ENCODE assay signal across 2 cellular contexts in genomic region chr20:31680286-31681127, GRCh38.
TF ChIP-seq lines count a peak whose summit lies in the region.

No MANE protein-coding gene starts in this region.

TF ChIP-seq in A549, 52 proteins besides CTCF, POLR2A, EP300 and RAD21:
- no peak for TF ChIP-seq POLR2AphosphoS2 (conservative IDR thresholded peaks at IDR 0.05; ENCODE audit: low read length)
- TF ChIP-seq CHD4 (IDR thresholded peaks at IDR 0.05; ENCODE audit: borderline replicate concordance): no peak
- no peak for TF ChIP-seq GATA3 (IDR thresholded peaks at IDR 0.05; ENCODE audit: borderline replicate concordance)
- no peak for TF ChIP-seq SREBF2 (IDR thresholded peaks at IDR 0.05)
- TF ChIP-seq JUN (IDR thresholded peaks at IDR 0.05): no peak
- TF ChIP-seq SMC3 (IDR thresholded peaks at IDR 0.05): no peak
- TF ChIP-seq CBX2 (IDR thresholded peaks at IDR 0.05; ENCODE audit: borderline replicate concordance, low read depth): no peak
- TF ChIP-seq ZSCAN20 (CRISPR knock-in tag; IDR thresholded peaks at IDR 0.05): no peak
- no peak for TF ChIP-seq MYC (IDR thresholded peaks at IDR 0.05; ENCODE audit: borderline replicate concordance, low read length)
- TF ChIP-seq PHF8 (IDR thresholded peaks at IDR 0.05; ENCODE audit: borderline replicate concordance, low read depth): no peak
- TF ChIP-seq JUNB (IDR thresholded peaks at IDR 0.05): no peak
- no peak for TF ChIP-seq CHD2 (IDR thresholded peaks at IDR 0.05; ENCODE audit: low read length, partially characterized antibody)
- no peak for TF ChIP-seq KDM5A (IDR thresholded peaks at IDR 0.05)

TF ChIP-seq in GM23338, 12 proteins besides CTCF, POLR2A, EP300 and RAD21:
- TF ChIP-seq JUNB (IDR thresholded peaks at IDR 0.05; ENCODE audit: unreplicated experiment): no peak
TF ChIP-seq in GM23338: peak in this region for 0.
